9 cellular contexts compared by ENCODE assay signal in the genomic region with DNA sequence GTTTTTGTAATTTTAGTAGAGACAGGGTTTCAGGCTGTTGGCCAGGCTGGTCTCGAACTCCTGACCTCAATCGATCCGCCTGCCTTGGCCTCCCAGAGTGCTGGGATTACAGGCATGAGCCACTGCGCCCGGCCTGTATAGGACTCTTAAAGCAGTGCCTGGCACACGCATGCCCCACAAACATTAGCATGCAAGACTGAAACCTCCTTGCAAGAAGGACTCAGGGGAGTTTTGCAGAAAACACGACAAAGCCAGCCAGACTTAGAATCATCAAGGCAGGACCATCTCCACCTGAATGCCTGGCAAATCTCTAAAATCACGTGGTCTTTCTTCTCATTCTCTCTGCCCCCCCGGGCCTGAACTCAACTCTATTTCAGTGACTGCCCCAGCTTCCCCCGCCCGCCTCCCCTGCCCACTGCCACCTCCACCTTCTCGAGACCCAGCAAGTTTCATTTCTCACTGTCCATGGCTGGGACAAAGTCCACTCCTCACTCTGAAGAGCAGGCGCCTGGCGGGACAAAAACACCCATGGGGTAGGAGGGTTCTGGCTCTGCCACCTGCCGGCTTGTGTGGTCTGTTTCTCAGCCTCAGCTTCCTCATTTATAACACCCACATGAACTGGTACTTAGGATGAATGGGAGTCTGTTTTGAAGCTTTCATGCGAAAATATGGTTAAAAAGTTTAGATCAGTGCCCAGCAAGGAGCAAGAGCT. TPM values are rescaled to one million over a fixed set of nuclear protein-coding genes. Genes with fewer than 3 reads are reported as not detected.
DNase-seq lines count a peak whose midpoint lies in the region; ATAC-seq, FAIRE-seq and TF ChIP-seq lines count a peak whose summit lies in the region.
"Had no signal": no experiment of that assay in that cellular context is flagged by ENCODE, and none has a peak within 500 bp of the region (broad histone marks: within the 10 kb centered on the region; RNA-seq: fewer than 3 reads in every experiment).

No MANE protein-coding gene starts in this region.

- TF ChIP-seq POLR2A in tibial nerve (IDR thresholded peaks at IDR 0.05): no peak

- H3K4me3 ChIP-seq in keratinocyte (ENCODE audit: control insufficient read depth in 2 of 3, extremely low read depth in 1 of 3, insufficient read depth in 2 of 3, low read depth in 1 of 3, low read length in 3 of 3) (peak overlapping the region in 2 of 3 experiments; percentile 19 to 54), tibial nerve (no peak overlapping the region)

- H3K4me1 ChIP-seq in keratinocyte (ENCODE audit: control insufficient read depth, extremely low read depth, insufficient read depth, low read length): peaks cover 18% of the 10 kb centered on the region
- peaks cover 0 to 32% (median 4%) of the 10 kb centered on the region in 4 donors for H3K4me1 ChIP-seq in tibial nerve

- H3K9me3 Mint-ChIP-seq in activated T-cell treated with anti-CD3 and anti-CD28 coated beads, Interleukin-2, amount 50 U/mL, for 72 hours: no peaks in the 10 kb centered on the region

- peak overlapping the region; percentile 87 for H3K27ac Mint-ChIP-seq in activated T-cell treated with anti-CD3 and anti-CD28 coated beads, Interleukin-2, amount 50 U/mL, for 72 hours
- peak overlapping the region; percentile 97 for H3K27ac Mint-ChIP-seq in T-helper 17 cell

- peaks cover 33% of the 10 kb centered on the region for H3K4me1 Mint-ChIP-seq in activated T-cell treated with anti-CD3 and anti-CD28 coated beads, Interleukin-2, amount 50 U/mL, for 72 hours (ENCODE audit: low read depth)
- H3K4me1 Mint-ChIP-seq in T-helper 17 cell: peaks cover 27% of the 10 kb centered on the region

- H3K9me1 ChIP-seq in keratinocyte (ENCODE audit: control insufficient read depth, extremely low read depth, insufficient read depth, low read length): no peaks in the 10 kb centered on the region

- TF ChIP-seq EP300 in tibial nerve (IDR thresholded peaks at IDR 0.05): no peak

- H3K4me2 ChIP-seq in keratinocyte (ENCODE audit: control insufficient read depth, extremely low read depth, insufficient read depth, low read depth, low read length): peak overlapping the region; percentile 73

- no peak for FAIRE-seq in keratinocyte (lab: Jason Lieb, UNC)

- no peak for ATAC-seq in activated T-cell treated with anti-CD3 and anti-CD28 coated beads, Interleukin-2, amount 50 U/mL, for 72 hours (replicated peaks in 1 of 2)
- ATAC-seq in T-helper 17 cell: peak; percentile 13
- no peak for ATAC-seq in GM19463 (IDR thresholded peaks at IDR 0.05; ENCODE audit: unreplicated experiment)
- no peak for ATAC-seq in HG03045 (IDR thresholded peaks at IDR 0.05; ENCODE audit: unreplicated experiment)

- H3K27ac ChIP-seq in keratinocyte (ENCODE audit: control insufficient read depth, insufficient read depth, low read length): no peak overlapping the region
- peak overlapping the region in 3 of 4 donors; percentile 43 to 66 (median 58) for H3K27ac ChIP-seq in tibial nerve

- H3K27me3 ChIP-seq in keratinocyte (ENCODE audit: control insufficient read depth, extremely low read depth, insufficient read depth, low read length) (no peaks in the 10 kb centered on the region), tibial nerve (no peaks in the 10 kb centered on the region)

- peaks cover 4% of the 10 kb centered on the region for H4K20me1 ChIP-seq in keratinocyte (ENCODE audit: control insufficient read depth, extremely low read depth, insufficient read depth, low read length)

- TF ChIP-seq CTCF in keratinocyte (optimal IDR thresholded peaks at IDR 0.05 in 1 of 3, IDR thresholded peaks at IDR 0.05 in 1 of 3, conservative IDR thresholded peaks at IDR 0.05 in 1 of 3; ENCODE audit: extremely low read depth in 1 of 3, insufficient read depth in 2 of 3, low read length in 3 of 3) (no peak), tibial nerve (IDR thresholded peaks at IDR 0.05) (peak in 1 of 5 experiments; percentile 7)

- H3K36me3 Mint-ChIP-seq in activated T-cell treated with anti-CD3 and anti-CD28 coated beads, Interleukin-2, amount 50 U/mL, for 72 hours (ENCODE audit: insufficient read depth in 2 of 2): peaks cover 5 to 8% of the 10 kb centered on the region in 2 donors
- peaks cover 8% of the 10 kb centered on the region for H3K36me3 Mint-ChIP-seq in T-helper 17 cell (ENCODE audit: low read depth)

- H2AFZ ChIP-seq in keratinocyte (ENCODE audit: control insufficient read depth, low read length): no peak overlapping the region

- WGBS in tibial nerve, 2 donors: 48 to 62% methylated on average over 16 of the region's 16 CpGs

- no peak overlapping the region for H3K9ac ChIP-seq in keratinocyte (ENCODE audit: control insufficient read depth, extremely low read depth, insufficient read depth, low read length)

- no peaks in the 10 kb centered on the region for H3K9me3 ChIP-seq in T-helper 17 cell (ENCODE audit: control insufficient read depth, low read length, poor library complexity, severe bottlenecking)
- no peaks in the 10 kb centered on the region for H3K9me3 ChIP-seq in keratinocyte (ENCODE audit: control insufficient read depth, low read depth, low read length)
- H3K9me3 ChIP-seq in tibial nerve: no peaks in the 10 kb centered on the region

- H3K36me3 ChIP-seq in keratinocyte (ENCODE audit: control insufficient read depth in 2 of 2, extremely low read depth in 1 of 2, insufficient read depth in 2 of 2, low read length in 2 of 2) (peaks cover 0 to 7% of the 10 kb centered on the region in 2 experiments), tibial nerve (peaks cover 0 to 13% (median 0%) of the 10 kb centered on the region in 3 donors)

- dilution Hi-C loops in keratinocyte (cut with MboI; ENCODE audit: extremely low pct_ligation_motif_present, low sequenced_read_pairs): no loop called here

- H3K27me3 Mint-ChIP-seq in activated T-cell treated with anti-CD3 and anti-CD28 coated beads, Interleukin-2, amount 50 U/mL, for 72 hours (ENCODE audit: low read depth): no peaks in the 10 kb centered on the region
- H3K27me3 Mint-ChIP-seq in T-helper 17 cell: no peaks in the 10 kb centered on the region

- DNase-seq in activated T-cell treated with anti-CD3 and anti-CD28 coated beads, Interleukin-2, amount 50 U/mL, for 72 hours: no peak
- DNase-seq in activated T-cell treated with anti-CD3 and anti-CD28 coated beads for 4 hours (no peak), T-helper 17 cell (no peak), keratinocyte (ENCODE audit: low read depth, low spot score) (no peak), tibial nerve (ENCODE audit: low spot score in 2 of 2) (no peak), GM03348 (ENCODE audit: low spot score) (no peak)
- DNase-seq: DND-41 had no signal

- peak overlapping the region; percentile 51 to 70 for H3K4me3 Mint-ChIP-seq in activated T-cell treated with anti-CD3 and anti-CD28 coated beads, Interleukin-2, amount 50 U/mL, for 72 hours
- peak overlapping the region; percentile 83 for H3K4me3 Mint-ChIP-seq in T-helper 17 cell

- H3K79me2 ChIP-seq in keratinocyte (ENCODE audit: control insufficient read depth, insufficient read depth, low read length): peaks cover 68% of the 10 kb centered on the region

RNA-seq across cellular contexts. Expression of a gene that starts 2.4 kb away (rescaled TPM):
- 10 to 100 TPM; 18.7 to 20.5 TPM for total RNA-seq in activated T-cell treated with anti-CD3 and anti-CD28 coated beads, Interleukin-2, amount 50 U/mL, for 72 hours
- 10 to 100 TPM; 23.4 to 29.1 TPM for total RNA-seq in T-helper 17 cell
- 2.1 to 2.5 TPM (median 2.2 TPM) in 3 replicates for polyA plus RNA-seq in keratinocyte
- 15.3 TPM for polyA plus RNA-seq in keratinocyte (2011; ENCODE audit: low read depth)
- 4.8 and 12.4 TPM in 2 replicates for polyA plus RNA-seq in keratinocyte (2011; cell fraction: cytosol; rRNA removed)
- 9.6 and 17.4 TPM in 2 replicates for polyA plus RNA-seq in keratinocyte (2011; cell fraction: nucleus; rRNA removed)
- 26.6 and 33.4 TPM in 2 replicates for polyA plus RNA-seq in keratinocyte (2012; ENCODE audit: low replicate concordance)
- 1.6 to 16.6 TPM (median 2.1 TPM) in 3 replicates for polyA minus RNA-seq in keratinocyte
- 13.0 TPM for polyA minus RNA-seq in keratinocyte (2011; cell fraction: cytosol; rRNA and poly(A)+ RNA removed)
- 11.9 and 14.1 TPM in 2 replicates for polyA minus RNA-seq in keratinocyte (2011; cell fraction: nucleus; rRNA and poly(A)+ RNA removed)
- total RNA-seq in tibial nerve: 10 to 100 TPM in 1 of 4 donors, 1 to 10 TPM in 3; 3.5 to 10.8 (median 4.7) TPM

RNA-seq across cellular contexts. Expression of a gene that starts 37.6 kb away (rescaled TPM):
- total RNA-seq in activated T-cell treated with anti-CD3 and anti-CD28 coated beads, Interleukin-2, amount 50 U/mL, for 72 hours: 10 to 100 TPM in 1 of 2 donors, 1 to 10 TPM in 1; 9.8 to 11.8 TPM
- total RNA-seq in T-helper 17 cell: 10 to 100 TPM in 1 of 2 donors, 1 to 10 TPM in 1; 9.9 to 13.4 TPM
- polyA plus RNA-seq in keratinocyte: 3.5 to 6.2 TPM (median 4.8 TPM) in 3 replicates
- 3.3 TPM for polyA plus RNA-seq in keratinocyte (2011; ENCODE audit: low read depth)
- polyA plus RNA-seq in keratinocyte (2011; cell fraction: cytosol; rRNA removed): 3.8 and 5.7 TPM in 2 replicates
- 3.8 and 5.1 TPM in 2 replicates for polyA plus RNA-seq in keratinocyte (2011; cell fraction: nucleus; rRNA removed)
- polyA plus RNA-seq in keratinocyte (2012; ENCODE audit: low replicate concordance): 0.92 and 1.1 TPM in 2 replicates
- 6.1 to 10.5 TPM (median 7.2 TPM) in 3 replicates for polyA minus RNA-seq in keratinocyte
- 12.7 TPM for polyA minus RNA-seq in keratinocyte (2011; cell fraction: cytosol; rRNA and poly(A)+ RNA removed)
- 7.5 and 7.7 TPM in 2 replicates for polyA minus RNA-seq in keratinocyte (2011; cell fraction: nucleus; rRNA and poly(A)+ RNA removed)
- total RNA-seq in tibial nerve: 10 to 100 TPM; 12.3 to 17.1 (median 15.2) TPM

RNA-seq across cellular contexts. Expression of a gene that starts 38.3 kb away (rescaled TPM):
- total RNA-seq in activated T-cell treated with anti-CD3 and anti-CD28 coated beads, Interleukin-2, amount 50 U/mL, for 72 hours: 10 to 100 TPM; 43.7 to 44.6 TPM
- total RNA-seq in T-helper 17 cell (10 to 100 TPM; 19.7 to 21.7 TPM), tibial nerve (10 to 100 TPM; 29.5 to 96.3 (median 40.5) TPM)
- 70.7 to 107 TPM (median 87.3 TPM) in 3 replicates for polyA plus RNA-seq in keratinocyte
- 61.7 TPM for polyA plus RNA-seq in keratinocyte (2011; ENCODE audit: low read depth)
- polyA plus RNA-seq in keratinocyte (2011; cell fraction: cytosol; rRNA removed): 46.6 and 82.3 TPM in 2 replicates
- 46.0 and 54.5 TPM in 2 replicates for polyA plus RNA-seq in keratinocyte (2011; cell fraction: nucleus; rRNA removed)
- polyA plus RNA-seq in keratinocyte (2012; ENCODE audit: low replicate concordance): 47.4 and 123 TPM in 2 replicates
- 49.4 to 84.6 TPM (median 69.5 TPM) in 3 replicates for polyA minus RNA-seq in keratinocyte
- polyA minus RNA-seq in keratinocyte (2011; cell fraction: cytosol; rRNA and poly(A)+ RNA removed): 278 TPM
- polyA minus RNA-seq in keratinocyte (2011; cell fraction: nucleus; rRNA and poly(A)+ RNA removed): 94.2 and 112 TPM in 2 replicates

Comparison
In these comparisons a context has a peak if more than half of its experiments do, and no peak if none do; other contexts are left out.
1. H3K4me3 ChIP-seq: peak in keratinocyte (2 of 3); none in tibial nerve (0 of 4).